In genomic region chr4:173745765-173746164, GRCh38 we compare ENCODE assay signal across 18 cellular contexts.
"Had no signal": no experiment of that assay in that cellular context is flagged by ENCODE, and none has a peak within 500 bp of the region (broad histone marks: within the 10 kb centered on the region; RNA-seq: fewer than 3 reads in every experiment).

No MANE protein-coding gene starts in this region.

- H3K36me3 ChIP-seq: esophagus squamous epithelium, pancreas, sigmoid colon, spleen, tibial artery had no signal

- DNase-seq: cortex of kidney; effector memory CD8-positive, alpha-beta T cell; erythroblast; esophagus squamous epithelium; kidney; natural killer cell; occipital lobe; pancreas; sigmoid colon; spleen; stimulated activated CD4-positive, alpha-beta T cell treated with anti-CD3 and anti-CD28 coated beads, Interleukin-4, amount 100 ng/mL, for 4 hours; stimulated activated naive CD8-positive, alpha-beta T cell treated with anti-CD3 and anti-CD28 coated beads, Interleukin-15, Interleukin-2, amounts not matched to agents 100 U/mL and 50 U/mL, for 24 hours; substantia nigra; testis; tibial artery had no signal

- H3K9me3 ChIP-seq: esophagus squamous epithelium, pancreas, sigmoid colon, testis, tibial artery had no signal

- ATAC-seq: effector memory CD8-positive, alpha-beta T cell; natural killer cell; pancreas; stimulated activated memory B cell treated with anti-CD40 and anti-IgM and Interleukin-4, amounts not matched to agents 10 μg/mL and 1 μg/mL and 100 μg/mL, for 72 hours; stimulated activated naive CD8-positive, alpha-beta T cell treated with anti-CD3 and anti-CD28 coated beads, Interleukin-15, Interleukin-2, amounts not matched to agents 100 U/mL and 50 U/mL, for 24 hours had no signal

- H3K4me3 ChIP-seq: esophagus squamous epithelium, hepatocyte, lung, pancreas, sigmoid colon, spleen, testis, tibial artery had no signal

- H3K27me3 ChIP-seq: esophagus squamous epithelium, hepatocyte, pancreas, sigmoid colon, spleen, testis, tibial artery had no signal

- H3K4me1 ChIP-seq: esophagus squamous epithelium, pancreas, spleen, testis, tibial artery had no signal

- H3K27ac ChIP-seq: esophagus squamous epithelium, hepatocyte, pancreas, spleen, testis, tibial artery had no signal
